Comparison of ENCODE assay signal across 1 cellular context in the genomic region with DNA sequence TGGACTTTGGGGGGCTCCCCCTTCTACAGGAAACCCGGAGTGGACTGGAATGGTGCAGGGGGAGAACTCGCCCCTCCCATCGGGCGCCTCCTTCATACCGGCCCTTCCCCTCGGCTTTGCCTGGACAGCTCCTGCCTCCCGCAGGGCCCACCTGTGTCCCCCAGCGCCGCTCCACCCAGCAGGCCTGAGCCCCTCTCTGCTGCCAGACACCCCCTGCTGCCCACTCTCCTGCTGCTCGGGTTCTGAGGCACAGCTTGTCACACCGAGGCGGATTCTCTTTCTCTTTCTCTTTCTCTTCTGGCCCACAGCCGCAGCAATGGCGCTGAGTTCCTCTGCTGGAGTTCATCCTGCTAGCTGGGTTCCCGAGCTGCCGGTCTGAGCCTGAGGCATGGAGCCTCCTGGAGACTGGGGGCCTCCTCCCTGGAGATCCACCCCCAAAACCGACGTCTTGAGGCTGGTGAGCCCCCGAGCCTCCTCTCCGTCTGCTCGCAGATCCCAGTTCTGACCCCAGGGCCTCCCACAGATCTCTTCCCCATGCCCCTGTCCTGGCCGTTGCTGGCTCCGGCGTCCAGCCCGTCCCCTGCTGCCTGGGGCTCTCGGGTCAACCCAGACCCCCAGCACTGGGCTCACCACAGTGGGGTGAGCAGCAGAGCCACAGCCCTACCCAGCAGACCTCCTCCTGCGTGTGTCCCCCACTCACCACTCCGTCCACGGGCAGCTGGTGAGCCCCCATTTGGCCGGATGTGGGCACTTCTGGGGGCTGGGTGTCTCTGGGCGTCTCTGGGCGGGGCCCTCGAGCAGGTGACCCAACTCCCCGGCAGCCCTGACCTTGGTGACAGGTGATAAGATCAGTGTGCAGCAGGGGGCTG.
TF ChIP-seq lines count a peak whose summit lies in the region.

A gene (plus strand): TSS at position 95 of the 869 bp plus-strand sequence. CDS start 294 bp downstream, at position 389.

TF ChIP-seq in K562, 482 proteins besides CTCF, POLR2A, EP300 and RAD21 (continued from another document and continues in another):
- TF ChIP-seq, protein P1, sequence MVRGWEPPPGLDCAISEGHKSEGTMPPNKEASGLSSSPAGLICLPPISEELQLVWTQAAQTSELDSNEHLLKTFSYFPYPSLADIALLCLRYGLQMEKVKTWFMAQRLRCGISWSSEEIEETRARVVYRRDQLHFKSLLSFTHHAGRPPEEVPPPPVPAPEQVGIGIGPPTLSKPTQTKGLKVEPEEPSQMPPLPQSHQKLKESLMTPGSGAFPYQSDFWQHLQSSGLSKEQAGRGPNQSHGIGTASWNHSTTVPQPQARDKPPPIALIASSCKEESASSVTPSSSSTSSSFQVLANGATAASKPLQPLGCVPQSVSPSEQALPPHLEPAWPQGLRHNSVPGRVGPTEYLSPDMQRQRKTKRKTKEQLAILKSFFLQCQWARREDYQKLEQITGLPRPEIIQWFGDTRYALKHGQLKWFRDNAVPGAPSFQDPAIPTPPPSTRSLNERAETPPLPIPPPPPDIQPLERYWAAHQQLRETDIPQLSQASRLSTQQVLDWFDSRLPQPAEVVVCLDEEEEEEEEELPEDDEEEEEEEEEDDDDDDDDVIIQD (CRISPR knock-in tag; IDR thresholded peaks at IDR 0.05): no peak
- TF ChIP-seq, protein P2, sequence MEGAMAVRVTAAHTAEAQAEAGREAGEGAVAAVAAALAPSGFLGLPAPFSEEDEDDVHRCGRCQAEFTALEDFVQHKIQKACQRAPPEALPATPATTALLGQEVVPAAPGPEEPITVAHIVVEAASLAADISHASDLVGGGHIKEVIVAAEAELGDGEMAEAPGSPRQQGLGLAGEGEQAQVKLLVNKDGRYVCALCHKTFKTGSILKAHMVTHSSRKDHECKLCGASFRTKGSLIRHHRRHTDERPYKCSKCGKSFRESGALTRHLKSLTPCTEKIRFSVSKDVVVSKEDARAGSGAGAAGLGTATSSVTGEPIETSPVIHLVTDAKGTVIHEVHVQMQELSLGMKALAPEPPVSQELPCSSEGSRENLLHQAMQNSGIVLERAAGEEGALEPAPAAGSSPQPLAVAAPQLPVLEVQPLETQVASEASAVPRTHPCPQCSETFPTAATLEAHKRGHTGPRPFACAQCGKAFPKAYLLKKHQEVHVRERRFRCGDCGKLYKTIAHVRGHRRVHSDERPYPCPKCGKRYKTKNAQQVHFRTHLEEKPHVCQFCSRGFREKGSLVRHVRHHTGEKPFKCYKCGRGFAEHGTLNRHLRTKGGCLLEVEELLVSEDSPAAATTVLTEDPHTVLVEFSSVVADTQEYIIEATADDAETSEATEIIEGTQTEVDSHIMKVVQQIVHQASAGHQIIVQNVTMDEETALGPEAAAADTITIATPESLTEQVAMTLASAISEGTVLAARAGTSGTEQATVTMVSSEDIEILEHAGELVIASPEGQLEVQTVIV (CRISPR knock-in tag; IDR thresholded peaks at IDR 0.05; ENCODE audit: borderline replicate concordance): 0 out of 2 replicates have a peak, but pooled peaks have one; percentile 30
- TF ChIP-seq MEF2A (IDR thresholded peaks at IDR 0.05; ENCODE audit: control insufficient read depth, low read depth, low read length): no peak
- no peak for TF ChIP-seq KLF10 (CRISPR knock-in tag; IDR thresholded peaks at IDR 0.05)
- no peak for TF ChIP-seq HNRNPL (IDR thresholded peaks at IDR 0.05; ENCODE audit: low read depth, low read length)
- TF ChIP-seq CSDE1 (IDR thresholded peaks at IDR 0.05): no peak
- TF ChIP-seq, protein P3, sequence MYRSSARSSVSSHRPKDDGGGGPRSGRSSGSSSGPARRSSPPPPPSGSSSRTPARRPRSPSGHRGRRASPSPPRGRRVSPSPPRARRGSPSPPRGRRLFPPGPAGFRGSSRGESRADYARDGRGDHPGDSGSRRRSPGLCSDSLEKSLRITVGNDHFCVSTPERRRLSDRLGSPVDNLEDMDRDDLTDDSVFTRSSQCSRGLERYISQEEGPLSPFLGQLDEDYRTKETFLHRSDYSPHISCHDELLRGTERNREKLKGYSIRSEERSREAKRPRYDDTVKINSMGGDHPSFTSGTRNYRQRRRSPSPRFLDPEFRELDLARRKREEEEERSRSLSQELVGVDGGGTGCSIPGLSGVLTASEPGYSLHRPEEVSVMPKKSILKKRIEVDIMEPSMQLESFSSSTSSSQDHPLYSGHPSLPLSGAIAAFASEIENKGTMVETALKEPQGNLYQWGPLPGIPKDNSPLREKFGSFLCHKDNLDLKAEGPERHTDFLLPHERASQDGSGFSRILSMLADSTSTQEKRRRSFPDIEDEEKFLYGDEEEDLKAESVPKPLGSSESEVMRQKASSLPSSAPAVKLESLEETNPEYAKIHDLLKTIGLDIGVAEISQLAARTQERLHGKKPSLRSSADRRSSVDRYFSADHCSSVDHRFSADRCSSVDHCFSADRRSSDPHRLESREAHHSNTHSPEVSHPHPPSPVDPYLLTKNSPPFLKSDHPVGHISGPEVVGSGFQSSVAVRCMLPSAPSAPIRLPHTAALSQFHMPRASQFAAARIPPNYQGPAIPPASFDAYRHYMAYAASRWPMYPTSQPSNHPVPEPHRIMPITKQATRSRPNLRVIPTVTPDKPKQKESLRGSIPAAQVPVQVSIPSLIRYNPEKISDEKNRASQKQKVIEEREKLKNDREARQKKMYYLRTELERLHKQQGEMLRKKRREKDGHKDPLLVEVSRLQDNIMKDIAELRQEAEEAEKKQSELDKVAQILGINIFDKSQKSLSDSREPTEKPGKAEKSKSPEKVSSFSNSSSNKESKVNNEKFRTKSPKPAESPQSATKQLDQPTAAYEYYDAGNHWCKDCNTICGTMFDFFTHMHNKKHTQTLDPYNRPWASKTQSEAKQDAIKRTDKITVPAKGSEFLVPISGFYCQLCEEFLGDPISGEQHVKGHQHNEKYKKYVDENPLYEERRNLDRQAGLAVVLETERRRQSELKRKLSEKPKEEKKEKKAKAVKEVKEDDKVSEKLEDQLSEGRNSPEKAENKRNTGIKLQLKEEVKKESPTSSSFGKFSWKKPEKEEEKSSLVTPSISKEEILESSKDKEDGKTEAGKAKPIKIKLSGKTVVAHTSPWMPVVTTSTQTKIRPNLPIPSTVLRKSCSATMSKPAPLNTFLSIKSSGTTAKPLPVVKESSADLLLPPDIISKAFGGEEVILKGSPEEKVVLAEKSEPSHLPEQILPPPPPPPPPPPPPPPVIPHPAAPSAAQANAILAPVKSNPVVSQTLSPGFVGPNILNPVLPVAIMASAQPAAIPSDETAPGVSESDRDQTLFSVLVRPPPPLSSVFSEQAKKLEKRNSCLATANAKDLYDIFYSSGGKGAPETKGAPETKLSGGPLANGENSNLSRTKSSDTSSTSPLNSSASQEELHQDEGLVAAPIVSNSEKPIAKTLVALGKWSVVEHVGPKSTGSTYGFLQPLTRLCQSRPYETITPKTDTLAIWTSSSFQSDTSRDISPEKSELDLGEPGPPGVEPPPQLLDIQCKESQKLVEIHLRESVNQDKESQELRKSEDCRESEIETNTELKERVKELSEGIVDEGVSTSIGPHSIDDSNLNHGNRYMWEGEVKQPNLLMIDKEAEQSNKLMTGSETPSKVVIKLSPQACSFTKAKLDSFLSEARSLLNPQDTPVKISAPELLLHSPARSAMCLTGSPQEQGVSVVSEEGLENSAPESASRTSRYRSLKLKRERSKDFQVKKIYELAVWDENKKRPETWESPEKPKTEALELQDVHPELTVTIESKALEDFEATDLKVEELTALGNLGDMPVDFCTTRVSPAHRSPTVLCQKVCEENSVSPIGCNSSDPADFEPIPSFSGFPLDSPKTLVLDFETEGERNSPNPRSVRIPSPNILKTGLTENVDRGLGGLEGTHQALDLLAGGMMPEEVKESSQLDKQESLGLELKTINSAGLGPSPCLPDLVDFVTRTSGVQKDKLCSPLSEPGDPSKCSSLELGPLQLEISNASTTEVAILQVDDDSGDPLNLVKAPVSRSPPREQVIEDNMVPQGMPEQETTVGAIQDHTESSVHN (IDR thresholded peaks at IDR 0.05; ENCODE audit: borderline replicate concordance in 1 of 2, low read depth in 1 of 2): no peak
- TF ChIP-seq GTF2F1 (IDR thresholded peaks at IDR 0.05; ENCODE audit: low read depth, low read length): no peak
- no peak for TF ChIP-seq MXI1 (IDR thresholded peaks at IDR 0.05; ENCODE audit: low read depth, low read length)
- TF ChIP-seq, protein P4, sequence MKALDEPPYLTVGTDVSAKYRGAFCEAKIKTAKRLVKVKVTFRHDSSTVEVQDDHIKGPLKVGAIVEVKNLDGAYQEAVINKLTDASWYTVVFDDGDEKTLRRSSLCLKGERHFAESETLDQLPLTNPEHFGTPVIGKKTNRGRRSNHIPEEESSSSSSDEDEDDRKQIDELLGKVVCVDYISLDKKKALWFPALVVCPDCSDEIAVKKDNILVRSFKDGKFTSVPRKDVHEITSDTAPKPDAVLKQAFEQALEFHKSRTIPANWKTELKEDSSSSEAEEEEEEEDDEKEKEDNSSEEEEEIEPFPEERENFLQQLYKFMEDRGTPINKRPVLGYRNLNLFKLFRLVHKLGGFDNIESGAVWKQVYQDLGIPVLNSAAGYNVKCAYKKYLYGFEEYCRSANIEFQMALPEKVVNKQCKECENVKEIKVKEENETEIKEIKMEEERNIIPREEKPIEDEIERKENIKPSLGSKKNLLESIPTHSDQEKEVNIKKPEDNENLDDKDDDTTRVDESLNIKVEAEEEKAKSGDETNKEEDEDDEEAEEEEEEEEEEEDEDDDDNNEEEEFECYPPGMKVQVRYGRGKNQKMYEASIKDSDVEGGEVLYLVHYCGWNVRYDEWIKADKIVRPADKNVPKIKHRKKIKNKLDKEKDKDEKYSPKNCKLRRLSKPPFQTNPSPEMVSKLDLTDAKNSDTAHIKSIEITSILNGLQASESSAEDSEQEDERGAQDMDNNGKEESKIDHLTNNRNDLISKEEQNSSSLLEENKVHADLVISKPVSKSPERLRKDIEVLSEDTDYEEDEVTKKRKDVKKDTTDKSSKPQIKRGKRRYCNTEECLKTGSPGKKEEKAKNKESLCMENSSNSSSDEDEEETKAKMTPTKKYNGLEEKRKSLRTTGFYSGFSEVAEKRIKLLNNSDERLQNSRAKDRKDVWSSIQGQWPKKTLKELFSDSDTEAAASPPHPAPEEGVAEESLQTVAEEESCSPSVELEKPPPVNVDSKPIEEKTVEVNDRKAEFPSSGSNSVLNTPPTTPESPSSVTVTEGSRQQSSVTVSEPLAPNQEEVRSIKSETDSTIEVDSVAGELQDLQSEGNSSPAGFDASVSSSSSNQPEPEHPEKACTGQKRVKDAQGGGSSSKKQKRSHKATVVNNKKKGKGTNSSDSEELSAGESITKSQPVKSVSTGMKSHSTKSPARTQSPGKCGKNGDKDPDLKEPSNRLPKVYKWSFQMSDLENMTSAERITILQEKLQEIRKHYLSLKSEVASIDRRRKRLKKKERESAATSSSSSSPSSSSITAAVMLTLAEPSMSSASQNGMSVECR (CRISPR knock-in tag; IDR thresholded peaks at IDR 0.05): no peak
- no peak for TF ChIP-seq BHLHE40 (IDR thresholded peaks at IDR 0.05; ENCODE audit: low read length)
- TF ChIP-seq GATA2 (CRISPR knock-in tag; IDR thresholded peaks at IDR 0.05): no peak
- TF ChIP-seq NR2C1 (IDR thresholded peaks at IDR 0.05): no peak
- TF ChIP-seq NR2C1 (tag; IDR thresholded peaks at IDR 0.05): peak; percentile 39; the same call in 1 of the 2 replicates
- no peak for TF ChIP-seq ZNF41 (CRISPR knock-in tag; conservative IDR thresholded peaks at IDR 0.05)
- TF ChIP-seq, protein P5, sequence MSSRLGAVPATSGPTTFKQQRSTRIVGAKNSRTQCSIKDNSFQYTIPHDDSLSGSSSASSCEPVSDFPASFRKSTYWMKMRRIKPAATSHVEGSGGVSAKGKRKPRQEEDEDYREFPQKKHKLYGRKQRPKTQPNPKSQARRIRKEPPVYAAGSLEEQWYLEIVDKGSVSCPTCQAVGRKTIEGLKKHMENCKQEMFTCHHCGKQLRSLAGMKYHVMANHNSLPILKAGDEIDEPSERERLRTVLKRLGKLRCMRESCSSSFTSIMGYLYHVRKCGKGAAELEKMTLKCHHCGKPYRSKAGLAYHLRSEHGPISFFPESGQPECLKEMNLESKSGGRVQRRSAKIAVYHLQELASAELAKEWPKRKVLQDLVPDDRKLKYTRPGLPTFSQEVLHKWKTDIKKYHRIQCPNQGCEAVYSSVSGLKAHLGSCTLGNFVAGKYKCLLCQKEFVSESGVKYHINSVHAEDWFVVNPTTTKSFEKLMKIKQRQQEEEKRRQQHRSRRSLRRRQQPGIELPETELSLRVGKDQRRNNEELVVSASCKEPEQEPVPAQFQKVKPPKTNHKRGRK (tag; IDR thresholded peaks at IDR 0.05): no peak
- TF ChIP-seq, protein P6, sequence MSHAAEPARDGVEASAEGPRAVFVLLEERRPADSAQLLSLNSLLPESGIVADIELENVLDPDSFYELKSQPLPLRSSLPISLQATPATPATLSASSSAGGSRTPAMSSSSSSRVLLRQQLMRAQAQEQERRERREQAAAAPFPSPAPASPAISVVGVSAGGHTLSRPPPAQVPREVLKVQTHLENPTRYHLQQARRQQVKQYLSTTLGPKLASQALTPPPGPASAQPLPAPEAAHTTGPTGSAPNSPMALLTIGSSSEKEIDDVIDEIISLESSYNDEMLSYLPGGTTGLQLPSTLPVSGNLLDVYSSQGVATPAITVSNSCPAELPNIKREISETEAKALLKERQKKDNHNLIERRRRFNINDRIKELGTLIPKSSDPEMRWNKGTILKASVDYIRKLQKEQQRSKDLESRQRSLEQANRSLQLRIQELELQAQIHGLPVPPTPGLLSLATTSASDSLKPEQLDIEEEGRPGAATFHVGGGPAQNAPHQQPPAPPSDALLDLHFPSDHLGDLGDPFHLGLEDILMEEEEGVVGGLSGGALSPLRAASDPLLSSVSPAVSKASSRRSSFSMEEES (CRISPR knock-in tag; IDR thresholded peaks at IDR 0.05): no peak
- TF ChIP-seq, protein P7, sequence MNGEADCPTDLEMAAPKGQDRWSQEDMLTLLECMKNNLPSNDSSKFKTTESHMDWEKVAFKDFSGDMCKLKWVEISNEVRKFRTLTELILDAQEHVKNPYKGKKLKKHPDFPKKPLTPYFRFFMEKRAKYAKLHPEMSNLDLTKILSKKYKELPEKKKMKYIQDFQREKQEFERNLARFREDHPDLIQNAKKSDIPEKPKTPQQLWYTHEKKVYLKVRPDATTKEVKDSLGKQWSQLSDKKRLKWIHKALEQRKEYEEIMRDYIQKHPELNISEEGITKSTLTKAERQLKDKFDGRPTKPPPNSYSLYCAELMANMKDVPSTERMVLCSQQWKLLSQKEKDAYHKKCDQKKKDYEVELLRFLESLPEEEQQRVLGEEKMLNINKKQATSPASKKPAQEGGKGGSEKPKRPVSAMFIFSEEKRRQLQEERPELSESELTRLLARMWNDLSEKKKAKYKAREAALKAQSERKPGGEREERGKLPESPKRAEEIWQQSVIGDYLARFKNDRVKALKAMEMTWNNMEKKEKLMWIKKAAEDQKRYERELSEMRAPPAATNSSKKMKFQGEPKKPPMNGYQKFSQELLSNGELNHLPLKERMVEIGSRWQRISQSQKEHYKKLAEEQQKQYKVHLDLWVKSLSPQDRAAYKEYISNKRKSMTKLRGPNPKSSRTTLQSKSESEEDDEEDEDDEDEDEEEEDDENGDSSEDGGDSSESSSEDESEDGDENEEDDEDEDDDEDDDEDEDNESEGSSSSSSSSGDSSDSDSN (IDR thresholded peaks at IDR 0.05; ENCODE audit: borderline replicate concordance in 1 of 2, low read depth in 2 of 2, low read length in 2 of 2): peak in 1 of 2 experiments; percentile 70; a peak in 1 of 4 replicates
- no peak for TF ChIP-seq DPF2 (IDR thresholded peaks at IDR 0.05)
- no peak for TF ChIP-seq SMARCC2 (IDR thresholded peaks at IDR 0.05; ENCODE audit: low read depth)
- no peak for TF ChIP-seq NFXL1 (CRISPR knock-in tag; IDR thresholded peaks at IDR 0.05)
- TF ChIP-seq ETV1 (tag; conservative IDR thresholded peaks at IDR 0.05; ENCODE audit: low read depth): peak; percentile 63
- no peak for TF ChIP-seq PHF20 (IDR thresholded peaks at IDR 0.05; ENCODE audit: partially characterized antibody)
